8 cellular contexts compared by ENCODE assay signal in the genomic region with DNA sequence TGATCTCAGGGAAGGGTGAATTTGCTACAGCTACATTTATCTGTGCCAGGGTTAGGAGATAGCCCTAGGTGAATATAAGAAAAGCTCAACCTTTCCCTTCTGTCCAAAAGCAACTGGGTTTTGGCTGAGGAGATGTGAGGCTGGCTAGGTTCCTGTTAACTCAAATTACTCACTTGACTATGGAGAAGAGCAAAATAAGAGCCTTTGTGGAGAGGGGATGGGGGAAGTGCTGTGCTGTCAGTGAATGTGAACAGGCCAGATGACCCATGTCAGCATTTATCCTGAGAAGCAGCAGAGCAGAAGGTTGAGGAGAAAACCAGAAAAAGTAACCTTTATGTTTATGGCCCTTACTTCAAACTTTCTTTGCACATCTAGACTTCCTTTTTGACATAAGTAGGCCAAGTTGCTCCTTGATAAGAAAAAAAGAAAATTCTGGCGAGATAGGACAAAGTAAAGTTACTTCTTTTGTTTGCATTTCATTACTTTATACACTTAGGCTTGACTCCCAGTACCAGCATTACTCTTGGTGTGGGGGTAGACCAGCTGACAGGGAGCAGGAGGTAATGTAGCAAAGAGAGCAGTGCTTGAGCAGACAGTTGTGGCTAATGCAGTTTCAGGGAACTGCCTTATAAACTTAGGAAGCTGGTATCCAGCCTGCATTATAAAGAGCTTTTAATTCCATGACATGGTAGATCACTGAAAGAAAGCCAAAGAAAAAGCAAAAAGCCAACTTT. TPM values are rescaled to one million over a fixed set of nuclear protein-coding genes. Genes with fewer than 3 reads are reported as not detected.
A peak's percentile ranks its signal among the peaks of the same experiment; 100 is the strongest.
DNase-seq lines count a peak whose midpoint lies in the region; ATAC-seq and TF ChIP-seq lines count a peak whose summit lies in the region.

No MANE protein-coding gene starts in this region.

- no peak overlapping the region for H3K4me3 ChIP-seq in transverse colon

- H3K4me1 Mint-ChIP-seq in activated T-cell treated with anti-CD3 and anti-CD28 coated beads, Interleukin-2, amount 50 U/mL, for 72 hours (ENCODE audit: low read depth): peaks cover 57% of the 10 kb centered on the region
- peaks cover 44% of the 10 kb centered on the region for H3K4me1 Mint-ChIP-seq in activated T-helper 17 cell treated with anti-CD3 and anti-CD28 coated beads, Interleukin-2, amount 50 U/mL, for 72 hours

- no peaks in the 10 kb centered on the region for H3K27me3 Mint-ChIP-seq in activated T-cell treated with anti-CD3 and anti-CD28 coated beads, Interleukin-2, amount 50 U/mL, for 72 hours (ENCODE audit: low read depth)
- H3K27me3 Mint-ChIP-seq in activated T-helper 17 cell treated with anti-CD3 and anti-CD28 coated beads, Interleukin-2, amount 50 U/mL, for 72 hours: no peaks in the 10 kb centered on the region

- no peak for TF ChIP-seq EP300 in transverse colon (IDR thresholded peaks at IDR 0.05; ENCODE audit: low read depth)

- H3K27ac ChIP-seq in transverse colon: peak overlapping the region in 3 of 4 donors; percentile 12 to 37 (median 20)

- WGBS in transverse colon (ENCODE audit: low coverage in 1 of 2), 2 donors: 43 to 64% methylated on average over 1 of the region's 1 CpG

- peaks cover 14 to 64% (median 20%) of the 10 kb centered on the region in 4 donors for H3K4me1 ChIP-seq in transverse colon

- H3K27me3 ChIP-seq in transverse colon: no peaks in the 10 kb centered on the region

- no peak for DNase-seq in activated T-cell treated with anti-CD3 and anti-CD28 coated beads, Interleukin-2, amount 50 U/mL, for 72 hours
- DNase-seq in activated T-cell treated with anti-CD3 and anti-CD28 coated beads for 4 hours (no peak), iris pigment epithelial cell (ENCODE audit: low read depth) (peak; percentile 44), transverse colon (no peak), KG1 (lab: John Stamatoyannopoulos, UW) (no peak)

- no peak for TF ChIP-seq CTCF in transverse colon (IDR thresholded peaks at IDR 0.05)

- no peak for TF ChIP-seq POLR2A in transverse colon (IDR thresholded peaks at IDR 0.05)

- in situ Hi-C loops in transverse colon (cut with MboI; ENCODE audit: low pct_ligation_motif_present in 1 of 4, low pct_unique_long_range_greater_than_20kb in 1 of 4, low sequenced_read_pairs in 3 of 4): loop anchor here in 1 of 4 donors (25.0 kb wide), 1 partner anchor 103 kb away; no protein-coding TSS in a partner anchor

- intact Hi-C loops in transverse colon (cut with DNase I; ENCODE audit: low total_unique reads): no loop called here

- H3K36me3 ChIP-seq in transverse colon: no peaks in the 10 kb centered on the region

- H3K9me3 Mint-ChIP-seq in activated T-cell treated with anti-CD3 and anti-CD28 coated beads, Interleukin-2, amount 50 U/mL, for 72 hours: no peaks in the 10 kb centered on the region
- no peaks in the 10 kb centered on the region for H3K9me3 Mint-ChIP-seq in activated T-helper 17 cell treated with anti-CD3 and anti-CD28 coated beads, Interleukin-2, amount 50 U/mL, for 72 hours

- H3K36me3 Mint-ChIP-seq in activated T-cell treated with anti-CD3 and anti-CD28 coated beads, Interleukin-2, amount 50 U/mL, for 72 hours (ENCODE audit: insufficient read depth in 2 of 2): peaks cover 0 to 2% of the 10 kb centered on the region in 2 donors
- peaks cover 12% of the 10 kb centered on the region for H3K36me3 Mint-ChIP-seq in activated T-helper 17 cell treated with anti-CD3 and anti-CD28 coated beads, Interleukin-2, amount 50 U/mL, for 72 hours (ENCODE audit: low read depth)

- no peaks in the 10 kb centered on the region for H3K9me3 ChIP-seq in transverse colon

- H3K4me3 Mint-ChIP-seq in activated T-cell treated with anti-CD3 and anti-CD28 coated beads, Interleukin-2, amount 50 U/mL, for 72 hours: peak overlapping the region in 1 of 2 donors; percentile 42
- peak overlapping the region; percentile 36 for H3K4me3 Mint-ChIP-seq in activated T-helper 17 cell treated with anti-CD3 and anti-CD28 coated beads, Interleukin-2, amount 50 U/mL, for 72 hours

- no peak for ATAC-seq in activated T-cell treated with anti-CD3 and anti-CD28 coated beads, Interleukin-2, amount 50 U/mL, for 72 hours (replicated peaks in 1 of 2)
- ATAC-seq in activated T-helper 17 cell treated with anti-CD3 and anti-CD28 coated beads, Interleukin-2, amount 50 U/mL, for 72 hours (replicated peaks): peak; percentile 50
- no peak for ATAC-seq in HG03378 (IDR thresholded peaks at IDR 0.05; ENCODE audit: unreplicated experiment)
- no peak for ATAC-seq in HG02763 (IDR thresholded peaks at IDR 0.05; ENCODE audit: unreplicated experiment)

- H3K27ac Mint-ChIP-seq in activated T-cell treated with anti-CD3 and anti-CD28 coated beads, Interleukin-2, amount 50 U/mL, for 72 hours: peak overlapping the region; percentile 56
- peak overlapping the region; percentile 63 for H3K27ac Mint-ChIP-seq in activated T-helper 17 cell treated with anti-CD3 and anti-CD28 coated beads, Interleukin-2, amount 50 U/mL, for 72 hours

RNA-seq across cellular contexts. Expression of gene MAPK6, which starts 21.3 kb away (rescaled TPM):
- 10 to 100 TPM; 21.7 to 22.8 TPM for total RNA-seq in activated T-cell treated with anti-CD3 and anti-CD28 coated beads, Interleukin-2, amount 50 U/mL, for 72 hours
- 10 to 100 TPM; 36.5 to 62.3 TPM for total RNA-seq in activated T-helper 17 cell treated with anti-CD3 and anti-CD28 coated beads, Interleukin-2, amount 50 U/mL, for 72 hours
- total RNA-seq in transverse colon: 10 to 100 TPM; 30.3 to 69.4 (median 42.0) TPM
